In the genomic region with DNA sequence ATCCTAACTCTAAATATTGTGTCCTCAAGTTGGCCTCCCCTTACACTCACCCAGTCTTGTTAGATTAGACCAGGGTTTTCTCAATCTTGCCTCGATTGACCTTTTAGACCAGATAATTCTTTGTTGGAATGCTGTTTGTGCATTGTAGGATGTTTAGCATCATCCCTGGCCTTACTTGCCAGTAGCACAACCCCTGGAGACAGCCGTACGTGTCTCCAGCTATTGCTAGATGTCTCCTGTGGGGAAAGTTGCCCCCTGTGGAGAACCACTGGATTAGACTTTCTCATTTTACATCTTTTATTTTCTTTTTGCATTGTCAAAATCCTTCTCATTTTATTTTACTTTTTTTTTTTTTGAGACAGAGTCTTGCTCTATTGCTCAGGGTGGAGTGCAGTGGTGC, we compare ENCODE assay signal across 13 cellular contexts. TPM values are rescaled to one million over a fixed set of nuclear protein-coding genes. Genes with fewer than 3 reads are reported as not detected.
A peak's percentile ranks its signal among the peaks of the same experiment; 100 is the strongest.
DNase-seq lines count a peak whose midpoint lies in the region; ATAC-seq, FAIRE-seq and TF ChIP-seq lines count a peak whose summit lies in the region.
"Had no signal": no experiment of that assay in that cellular context is flagged by ENCODE, and none has a peak within 500 bp of the region (broad histone marks: within the 10 kb centered on the region; RNA-seq: fewer than 3 reads in every experiment).

No MANE protein-coding gene starts in this region.

- no peak for FAIRE-seq in small intestine (lab: Jason Lieb, UNC)
- FAIRE-seq: endometrium had no signal

- peak overlapping the region; percentile 44 for H3K4me3 Mint-ChIP-seq in activated naive CD4-positive, alpha-beta T cell treated with anti-CD3 and anti-CD28 coated beads, Interleukin-2, amount 50 U/mL, for 24 hours
- no peak overlapping the region for H3K4me3 Mint-ChIP-seq in activated CD8-positive, alpha-beta T cell treated with anti-CD3 and anti-CD28 coated beads, Interleukin-2, amount 10 ng/mL, durations not matched to agents 7 days and 5 days
- H3K4me3 Mint-ChIP-seq in naive B cell (peak overlapping the region in 7 of 8 donors; percentile 34 to 100 (median 50)), type B pancreatic cell (peak overlapping the region; percentile 100)

- H3K9me3 ChIP-seq in small intestine (ENCODE audit: control insufficient read depth, low read depth): no peaks in the 10 kb centered on the region
- H3K9me3 ChIP-seq: left lung had no signal

- WGBS in small intestine, 3 donors: 74 to 80% (median 77%) methylated on average over 3 of the region's 3 CpGs

- CTCF ChIA-PET in activated CD8-positive, alpha-beta T cell treated with anti-CD3 and anti-CD28 coated beads, Interleukin-2, amount 10 ng/mL, durations not matched to agents 7 days and 5 days (lab: Charles Lee): interaction anchor here (4.4 to 19.2 kb wide), 2 partner anchors 9 to 19 kb away, joined by 92 to 319 read pairs; a partner anchor contains a TSS

- peak overlapping the region; percentile 59 for H3K27ac Mint-ChIP-seq in activated naive CD4-positive, alpha-beta T cell treated with anti-CD3 and anti-CD28 coated beads, Interleukin-2, amount 50 U/mL, for 24 hours
- H3K27ac Mint-ChIP-seq in activated CD8-positive, alpha-beta T cell treated with anti-CD3 and anti-CD28 coated beads, Interleukin-2, amount 10 ng/mL, durations not matched to agents 7 days and 5 days: peak overlapping the region; percentile 68
- H3K27ac Mint-ChIP-seq in naive B cell (peak overlapping the region in 2 of 6 donors; percentile 51 to 97), type B pancreatic cell (no peak overlapping the region)

- POLR2A ChIA-PET in activated CD8-positive, alpha-beta T cell treated with anti-CD3 and anti-CD28 coated beads, Interleukin-2, amount 10 ng/mL, durations not matched to agents 7 days and 5 days (lab: Charles Lee): interaction anchor here (0.6 to 5.9 kb wide), 4 partner anchors 10 to 403 kb away, joined by 3 to 160 read pairs (median 44); a partner anchor contains a TSS

- no peaks in the 10 kb centered on the region for H3K4me1 ChIP-seq in small intestine (ENCODE audit: control insufficient read depth in 2 of 2, insufficient read depth in 1 of 2, low read depth in 1 of 2, low read length in 1 of 2)

- no peaks in the 10 kb centered on the region for H3K9me3 Mint-ChIP-seq in activated naive CD4-positive, alpha-beta T cell treated with anti-CD3 and anti-CD28 coated beads, Interleukin-2, amount 50 U/mL, for 24 hours
- no peaks in the 10 kb centered on the region for H3K9me3 Mint-ChIP-seq in activated CD8-positive, alpha-beta T cell treated with anti-CD3 and anti-CD28 coated beads, Interleukin-2, amount 10 ng/mL, durations not matched to agents 7 days and 5 days (ENCODE audit: insufficient read depth)
- H3K9me3 Mint-ChIP-seq in naive B cell (no peaks in the 10 kb centered on the region), type B pancreatic cell (no peaks in the 10 kb centered on the region)

- H3K27me3 ChIP-seq in small intestine (ENCODE audit: control insufficient read depth in 2 of 2, insufficient read depth in 2 of 2, low read length in 2 of 2): no peaks in the 10 kb centered on the region
- H3K27me3 ChIP-seq: left lung had no signal

- DNase-seq in activated naive CD4-positive, alpha-beta T cell (lab: John Stamatoyannopoulos, UW): no peak
- no peak for DNase-seq in activated CD8-positive, alpha-beta T cell treated with anti-CD3 and anti-CD28 coated beads, Interleukin-2, amount 10 ng/mL, durations not matched to agents 7 days and 5 days
- no peak for DNase-seq in naive B cell
- no peak for DNase-seq in type B pancreatic cell (ENCODE audit: extremely low spot score, unreplicated experiment)
- no peak for DNase-seq in GM03348 (ENCODE audit: low spot score)
- DNase-seq in small intestine: no peak
- DNase-seq: activated CD8-positive, alpha-beta memory T cell treated with anti-CD3 and anti-CD28 coated beads, Interleukin-2, amount 50 U/mL, for 4 hours; left lung; NCI-H345; WERI-Rb-1 had no signal

- H3K36me3 ChIP-seq in small intestine (ENCODE audit: control insufficient read depth in 2 of 2, insufficient read depth in 2 of 2, low read length in 2 of 2): peaks cover 0 to 4% of the 10 kb centered on the region in 2 donors

- peaks cover 24% of the 10 kb centered on the region for H3K4me1 Mint-ChIP-seq in activated naive CD4-positive, alpha-beta T cell treated with anti-CD3 and anti-CD28 coated beads, Interleukin-2, amount 50 U/mL, for 24 hours
- H3K4me1 Mint-ChIP-seq in activated CD8-positive, alpha-beta T cell treated with anti-CD3 and anti-CD28 coated beads, Interleukin-2, amount 10 ng/mL, durations not matched to agents 7 days and 5 days (ENCODE audit: low read depth): peaks cover 33% of the 10 kb centered on the region
- H3K4me1 Mint-ChIP-seq in naive B cell (peaks cover 31 to 53% (median 50%) of the 10 kb centered on the region in 3 donors), type B pancreatic cell (ENCODE audit: unreplicated experiment) (peaks cover 19% of the 10 kb centered on the region)

- no peaks in the 10 kb centered on the region for H3K27me3 Mint-ChIP-seq in activated naive CD4-positive, alpha-beta T cell treated with anti-CD3 and anti-CD28 coated beads, Interleukin-2, amount 50 U/mL, for 24 hours
- no peaks in the 10 kb centered on the region for H3K27me3 Mint-ChIP-seq in activated CD8-positive, alpha-beta T cell treated with anti-CD3 and anti-CD28 coated beads, Interleukin-2, amount 10 ng/mL, durations not matched to agents 7 days and 5 days (ENCODE audit: low read depth)
- H3K27me3 Mint-ChIP-seq in naive B cell (no peaks in the 10 kb centered on the region), type B pancreatic cell (no peaks in the 10 kb centered on the region)

- ATAC-seq in activated CD8-positive, alpha-beta T cell treated with anti-CD3 and anti-CD28 coated beads, Interleukin-2, amount 10 ng/mL, durations not matched to agents 7 days and 5 days: no peak
- ATAC-seq in naive B cell (ENCODE audit: low read depth in 2 of 2) (no peak), HG03457 (IDR thresholded peaks at IDR 0.05; ENCODE audit: unreplicated experiment) (no peak)
- ATAC-seq: left lung had no signal

- no peak for TF ChIP-seq CTCF in type B pancreatic cell (conservative IDR thresholded peaks at IDR 0.05)

- H3K4me3 ChIP-seq in small intestine (ENCODE audit: low read depth in 1 of 2, low read length in 2 of 2): no peak overlapping the region
- H3K4me3 ChIP-seq: left lung had no signal

- H3K36me3 Mint-ChIP-seq in activated naive CD4-positive, alpha-beta T cell treated with anti-CD3 and anti-CD28 coated beads, Interleukin-2, amount 50 U/mL, for 24 hours: peaks cover 4% of the 10 kb centered on the region
- peaks cover 25% of the 10 kb centered on the region for H3K36me3 Mint-ChIP-seq in activated CD8-positive, alpha-beta T cell treated with anti-CD3 and anti-CD28 coated beads, Interleukin-2, amount 10 ng/mL, durations not matched to agents 7 days and 5 days (ENCODE audit: low read depth)
- no peaks in the 10 kb centered on the region for H3K36me3 Mint-ChIP-seq in naive B cell
- peaks cover 11% of the 10 kb centered on the region for H3K36me3 Mint-ChIP-seq in type B pancreatic cell

- no peak overlapping the region for H3K27ac ChIP-seq in small intestine (ENCODE audit: low read depth in 1 of 2, low read length in 1 of 2)
- H3K27ac ChIP-seq: WERI-Rb-1 had no signal

RNA-seq across cellular contexts. Expression of a gene that starts 2.2 kb away (rescaled TPM):
- 100 to 1,000 TPM; 134 to 140 TPM for total RNA-seq in activated CD8-positive, alpha-beta T cell treated with anti-CD3 and anti-CD28 coated beads, Interleukin-2, amount 10 ng/mL, durations not matched to agents 7 days and 5 days
- polyA plus RNA-seq in naive B cell (ENCODE audit: low read depth in 6 of 6) (100 to 1,000 TPM in 4 of 6 donors, 10 to 100 TPM in 2; 94.3 to 112 (median 106) TPM), small intestine (100 to 1,000 TPM in 2 of 3 donors, 10 to 100 TPM in 1; 98.5 to 154 (median 137) TPM)
- 272 and 334 TPM in 2 replicates for total RNA-seq in type B pancreatic cell (ENCODE audit: low replicate concordance)

RNA-seq across cellular contexts. Expression of a gene that starts 9.0 kb away (rescaled TPM):
- 10 to 100 TPM; 24.7 to 25.4 TPM for total RNA-seq in activated CD8-positive, alpha-beta T cell treated with anti-CD3 and anti-CD28 coated beads, Interleukin-2, amount 10 ng/mL, durations not matched to agents 7 days and 5 days
- polyA plus RNA-seq in naive B cell (ENCODE audit: low read depth in 6 of 6): 10 to 100 TPM; 25.4 to 40.6 (median 27.5) TPM
- total RNA-seq in type B pancreatic cell (ENCODE audit: low replicate concordance): 31.2 and 36.0 TPM in 2 replicates
- 10 to 100 TPM; 22.0 to 23.7 (median 22.7) TPM for polyA plus RNA-seq in small intestine

RNA-seq across cellular contexts. Expression of a gene that starts 12.5 kb away (rescaled TPM):
- total RNA-seq in activated CD8-positive, alpha-beta T cell treated with anti-CD3 and anti-CD28 coated beads, Interleukin-2, amount 10 ng/mL, durations not matched to agents 7 days and 5 days: 10 to 100 TPM; 92.1 to 93.7 TPM
- polyA plus RNA-seq in naive B cell (ENCODE audit: low read depth in 6 of 6) (100 to 1,000 TPM; 124 to 177 (median 143) TPM), small intestine (10 to 100 TPM; 56.8 to 82.4 (median 75.4) TPM)
- 62.0 and 67.0 TPM in 2 replicates for total RNA-seq in type B pancreatic cell (ENCODE audit: low replicate concordance)

RNA-seq across cellular contexts. Expression of a gene that starts 19.4 kb away (rescaled TPM):
- total RNA-seq in activated CD8-positive, alpha-beta T cell treated with anti-CD3 and anti-CD28 coated beads, Interleukin-2, amount 10 ng/mL, durations not matched to agents 7 days and 5 days: 10 to 100 TPM; 35.2 to 39.6 TPM
- 10 to 100 TPM in 5 of 6 donors, 1 to 10 TPM in 1; 2.6 to 17.8 (median 15.1) TPM for polyA plus RNA-seq in naive B cell (ENCODE audit: low read depth in 6 of 6)
- 47.4 and 54.8 TPM in 2 replicates for total RNA-seq in type B pancreatic cell (ENCODE audit: low replicate concordance)
- polyA plus RNA-seq in small intestine: 10 to 100 TPM; 30.6 to 40.9 (median 38.4) TPM

RNA-seq across cellular contexts. Expression of a gene that starts 19.8 kb away (rescaled TPM):
- total RNA-seq in activated CD8-positive, alpha-beta T cell treated with anti-CD3 and anti-CD28 coated beads, Interleukin-2, amount 10 ng/mL, durations not matched to agents 7 days and 5 days: 100 to 1,000 TPM; 227 to 229 TPM
- polyA plus RNA-seq in naive B cell (ENCODE audit: low read depth in 6 of 6): 100 to 1,000 TPM in 3 of 6 donors, 10 to 100 TPM in 3; 78.6 to 117 (median 97.6) TPM
- 221 and 256 TPM in 2 replicates for total RNA-seq in type B pancreatic cell (ENCODE audit: low replicate concordance)
- polyA plus RNA-seq in small intestine: 100 to 1,000 TPM in 1 of 3 donors, 10 to 100 TPM in 2; 47.2 to 219 (median 62.4) TPM
